In the genomic region with DNA sequence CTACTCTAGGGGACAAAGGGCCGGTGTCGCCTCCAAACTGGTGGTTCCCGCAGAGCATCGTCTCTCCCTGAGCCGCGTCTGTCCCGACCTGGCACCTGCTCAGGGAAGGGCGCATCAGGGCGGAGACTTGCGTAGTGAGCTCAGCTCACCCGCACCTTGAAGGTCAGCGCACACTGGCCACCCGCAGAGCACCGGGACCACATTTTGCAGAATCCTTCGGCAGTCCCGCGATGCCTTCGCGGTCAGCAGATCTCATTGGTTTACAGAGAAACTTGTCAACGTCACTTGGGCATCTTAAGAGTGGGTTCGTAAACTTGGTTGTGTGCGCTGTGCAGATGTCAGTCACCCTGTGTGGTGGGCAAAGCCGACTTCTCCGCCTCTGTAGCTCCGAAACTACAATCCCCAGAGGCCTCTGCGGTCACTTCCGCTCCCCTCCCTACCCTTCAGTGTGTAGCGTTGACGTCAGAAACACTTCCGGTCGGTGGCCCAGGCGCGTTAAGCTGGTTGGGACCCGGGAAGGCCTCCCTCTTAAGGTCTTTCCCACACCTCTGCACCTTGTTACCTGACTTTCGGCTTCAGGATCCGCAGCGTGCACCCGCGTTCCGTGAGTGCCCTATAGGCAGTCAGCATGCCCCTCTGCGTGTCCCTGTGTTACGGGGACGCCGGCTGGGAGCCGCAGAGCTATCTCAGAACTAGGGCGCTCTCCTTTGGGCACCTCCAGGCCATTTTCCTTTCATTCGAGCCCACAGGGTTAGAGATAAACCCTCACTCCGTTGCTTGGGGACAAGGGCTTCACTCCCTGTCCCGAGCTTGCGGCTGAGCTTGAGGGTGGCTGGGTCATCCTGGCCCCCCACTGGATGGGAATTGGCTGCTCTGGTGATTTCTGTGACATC, we compare ENCODE assay signal across 1 cellular context.
TF ChIP-seq lines count a peak whose summit lies in the region.

No MANE protein-coding gene starts in this region.

TF ChIP-seq in GM12878, 131 proteins besides CTCF, POLR2A, EP300 and RAD21 (continued from another document and continues in another):
- TF ChIP-seq, protein P1, sequence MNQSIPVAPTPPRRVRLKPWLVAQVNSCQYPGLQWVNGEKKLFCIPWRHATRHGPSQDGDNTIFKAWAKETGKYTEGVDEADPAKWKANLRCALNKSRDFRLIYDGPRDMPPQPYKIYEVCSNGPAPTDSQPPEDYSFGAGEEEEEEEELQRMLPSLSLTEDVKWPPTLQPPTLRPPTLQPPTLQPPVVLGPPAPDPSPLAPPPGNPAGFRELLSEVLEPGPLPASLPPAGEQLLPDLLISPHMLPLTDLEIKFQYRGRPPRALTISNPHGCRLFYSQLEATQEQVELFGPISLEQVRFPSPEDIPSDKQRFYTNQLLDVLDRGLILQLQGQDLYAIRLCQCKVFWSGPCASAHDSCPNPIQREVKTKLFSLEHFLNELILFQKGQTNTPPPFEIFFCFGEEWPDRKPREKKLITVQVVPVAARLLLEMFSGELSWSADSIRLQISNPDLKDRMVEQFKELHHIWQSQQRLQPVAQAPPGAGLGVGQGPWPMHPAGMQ (IDR thresholded peaks at IDR 0.05; ENCODE audit: borderline replicate concordance), result no peak
- TF ChIP-seq CREB1 (IDR thresholded peaks at IDR 0.05; ENCODE audit: low read depth) (peak; percentile 96), SUZ12 (IDR thresholded peaks at IDR 0.05; ENCODE audit: unreplicated experiment) (no peak), NBN (IDR thresholded peaks at IDR 0.05) (peak; percentile 84; the same call in 1 of the 2 replicates), SPI1 (IDR thresholded peaks at IDR 0.05; ENCODE audit: borderline replicate concordance, insufficient read depth, low read depth, low read length) (peak; percentile 56; the same call in 1 of the 2 replicates), NR2C1 (IDR thresholded peaks at IDR 0.05) (peak; percentile 88), TAF1 (IDR thresholded peaks at IDR 0.05; ENCODE audit: borderline replicate concordance, low read depth, low read length) (peak; percentile 65; the same call in 1 of the 2 replicates), MEF2B (IDR thresholded peaks at IDR 0.05; ENCODE audit: partially characterized antibody, poor library complexity, severe bottlenecking) (peak; percentile 66), RBBP5 (conservative IDR thresholded peaks at IDR 0.05) (no peak), RB1 (IDR thresholded peaks at IDR 0.05; ENCODE audit: borderline replicate concordance) (no peak; the same call in 1 of the 2 replicates), SMAD5 (IDR thresholded peaks at IDR 0.05; ENCODE audit: low read depth) (0 out of 2 replicates have a peak, but pooled peaks have one; percentile 34), MTA3 (IDR thresholded peaks at IDR 0.05; ENCODE audit: borderline replicate concordance, low read length) (no peak), YY1 (IDR thresholded peaks at IDR 0.05; ENCODE audit: low read depth, low read length) (peak; percentile 13; the same call in 1 of the 2 replicates), SUPT20H (IDR thresholded peaks at IDR 0.05; ENCODE audit: borderline replicate concordance, control insufficient read depth, low read depth, low read length) (no peak), POU2F2 (IDR thresholded peaks at IDR 0.05; ENCODE audit: borderline replicate concordance, low read depth, low read length) (peak; percentile 76; the same call in 2 of the 3 replicates), GABPA (IDR thresholded peaks at IDR 0.05; ENCODE audit: low read depth) (peak; percentile 95), PML (IDR thresholded peaks at IDR 0.05; ENCODE audit: low read length) (no peak), CREM (IDR thresholded peaks at IDR 0.05; ENCODE audit: low read depth) (peak; percentile 97), BCL11A (IDR thresholded peaks at IDR 0.05; ENCODE audit: low read depth, low read length) (0 out of 2 replicates have a peak, but pooled peaks have one; percentile 8), POLR2AphosphoS5 (IDR thresholded peaks at IDR 0.05; ENCODE audit: low read length) (peak; percentile 92), ESRRA (IDR thresholded peaks at IDR 0.05; ENCODE audit: low read length) (peak; percentile 46; the same call in 1 of the 2 replicates), EED (IDR thresholded peaks at IDR 0.05; ENCODE audit: low read depth) (peak; percentile 29; the same call in 1 of the 2 replicates), RFX5 (IDR thresholded peaks at IDR 0.05; ENCODE audit: low read depth, low read length) (0 out of 2 replicates have a peak, but pooled peaks have one; percentile 39), ZSCAN29 (IDR thresholded peaks at IDR 0.05) (0 out of 2 replicates have a peak, but pooled peaks have one; percentile 32), PAX8 (IDR thresholded peaks at IDR 0.05) (no peak), NR2F1 (conservative IDR thresholded peaks at IDR 0.05) (peak; percentile 40; the same call in 1 of the 2 replicates), CHD2 (IDR thresholded peaks at IDR 0.05; ENCODE audit: borderline replicate concordance, low read depth, low read length) (peak; percentile 70; the same call in 1 of the 2 replicates), DPF2 (IDR thresholded peaks at IDR 0.05) (peak; percentile 17; the same call in 1 of the 2 replicates), ZZZ3 (IDR thresholded peaks at IDR 0.05; ENCODE audit: control insufficient read depth, insufficient read length, low read depth) (no peak), IKZF1 (conservative IDR thresholded peaks at IDR 0.05) (peak; percentile 84), SREBF1 (IDR thresholded peaks at IDR 0.05; ENCODE audit: low read length) (0 out of 2 replicates have a peak, but pooled peaks have one; percentile 29), STAT1 (conservative IDR thresholded peaks at IDR 0.05) (peak; percentile 75; the same call in 1 of the 2 replicates), CBFB (IDR thresholded peaks at IDR 0.05; ENCODE audit: low read depth) (peak; percentile 57), PAX5 (IDR thresholded peaks at IDR 0.05; ENCODE audit: borderline replicate concordance, low read depth, low read length) (peak; percentile 46; the same call in 1 of the 2 replicates), WRNIP1 (IDR thresholded peaks at IDR 0.05; ENCODE audit: borderline replicate concordance, low read depth, low read length) (no peak), ATF7 (IDR thresholded peaks at IDR 0.05; ENCODE audit: low read depth) (peak; percentile 91), LARP7 (IDR thresholded peaks at IDR 0.05) (peak; percentile 34; the same call in 1 of the 2 replicates), BHLHE40 (IDR thresholded peaks at IDR 0.05; ENCODE audit: borderline replicate concordance in 1 of 2, low read depth in 2 of 2, low read length in 1 of 2) (peak in 1 of 2 experiments; percentile 23; a peak in 2 of 4 replicates), SIN3A (IDR thresholded peaks at IDR 0.05; ENCODE audit: low read depth, low read length) (0 out of 2 replicates have a peak, but pooled peaks have one; percentile 20), RUNX3 (IDR thresholded peaks at IDR 0.05; ENCODE audit: low read length) (peak; percentile 82), SIX5 (IDR thresholded peaks at IDR 0.05; ENCODE audit: low read depth, low read length, severe bottlenecking) (peak; percentile 91)
- TF ChIP-seq, protein P2, sequence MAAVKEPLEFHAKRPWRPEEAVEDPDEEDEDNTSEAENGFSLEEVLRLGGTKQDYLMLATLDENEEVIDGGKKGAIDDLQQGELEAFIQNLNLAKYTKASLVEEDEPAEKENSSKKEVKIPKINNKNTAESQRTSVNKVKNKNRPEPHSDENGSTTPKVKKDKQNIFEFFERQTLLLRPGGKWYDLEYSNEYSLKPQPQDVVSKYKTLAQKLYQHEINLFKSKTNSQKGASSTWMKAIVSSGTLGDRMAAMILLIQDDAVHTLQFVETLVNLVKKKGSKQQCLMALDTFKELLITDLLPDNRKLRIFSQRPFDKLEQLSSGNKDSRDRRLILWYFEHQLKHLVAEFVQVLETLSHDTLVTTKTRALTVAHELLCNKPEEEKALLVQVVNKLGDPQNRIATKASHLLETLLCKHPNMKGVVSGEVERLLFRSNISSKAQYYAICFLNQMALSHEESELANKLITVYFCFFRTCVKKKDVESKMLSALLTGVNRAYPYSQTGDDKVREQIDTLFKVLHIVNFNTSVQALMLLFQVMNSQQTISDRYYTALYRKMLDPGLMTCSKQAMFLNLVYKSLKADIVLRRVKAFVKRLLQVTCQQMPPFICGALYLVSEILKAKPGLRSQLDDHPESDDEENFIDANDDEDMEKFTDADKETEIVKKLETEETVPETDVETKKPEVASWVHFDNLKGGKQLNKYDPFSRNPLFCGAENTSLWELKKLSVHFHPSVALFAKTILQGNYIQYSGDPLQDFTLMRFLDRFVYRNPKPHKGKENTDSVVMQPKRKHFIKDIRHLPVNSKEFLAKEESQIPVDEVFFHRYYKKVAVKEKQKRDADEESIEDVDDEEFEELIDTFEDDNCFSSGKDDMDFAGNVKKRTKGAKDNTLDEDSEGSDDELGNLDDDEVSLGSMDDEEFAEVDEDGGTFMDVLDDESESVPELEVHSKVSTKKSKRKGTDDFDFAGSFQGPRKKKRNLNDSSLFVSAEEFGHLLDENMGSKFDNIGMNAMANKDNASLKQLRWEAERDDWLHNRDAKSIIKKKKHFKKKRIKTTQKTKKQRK (IDR thresholded peaks at IDR 0.05; ENCODE audit: low read depth, low read length), result no peak
- TF ChIP-seq, protein P3, sequence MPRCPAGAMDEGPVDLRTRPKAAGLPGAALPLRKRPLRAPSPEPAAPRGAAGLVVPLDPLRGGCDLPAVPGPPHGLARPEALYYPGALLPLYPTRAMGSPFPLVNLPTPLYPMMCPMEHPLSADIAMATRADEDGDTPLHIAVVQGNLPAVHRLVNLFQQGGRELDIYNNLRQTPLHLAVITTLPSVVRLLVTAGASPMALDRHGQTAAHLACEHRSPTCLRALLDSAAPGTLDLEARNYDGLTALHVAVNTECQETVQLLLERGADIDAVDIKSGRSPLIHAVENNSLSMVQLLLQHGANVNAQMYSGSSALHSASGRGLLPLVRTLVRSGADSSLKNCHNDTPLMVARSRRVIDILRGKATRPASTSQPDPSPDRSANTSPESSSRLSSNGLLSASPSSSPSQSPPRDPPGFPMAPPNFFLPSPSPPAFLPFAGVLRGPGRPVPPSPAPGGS (IDR thresholded peaks at IDR 0.05; ENCODE audit: borderline replicate concordance, insufficient read depth, low read depth, low read length, poor library complexity, severe bottlenecking), result peak; percentile 69
- TF ChIP-seq, protein P4, sequence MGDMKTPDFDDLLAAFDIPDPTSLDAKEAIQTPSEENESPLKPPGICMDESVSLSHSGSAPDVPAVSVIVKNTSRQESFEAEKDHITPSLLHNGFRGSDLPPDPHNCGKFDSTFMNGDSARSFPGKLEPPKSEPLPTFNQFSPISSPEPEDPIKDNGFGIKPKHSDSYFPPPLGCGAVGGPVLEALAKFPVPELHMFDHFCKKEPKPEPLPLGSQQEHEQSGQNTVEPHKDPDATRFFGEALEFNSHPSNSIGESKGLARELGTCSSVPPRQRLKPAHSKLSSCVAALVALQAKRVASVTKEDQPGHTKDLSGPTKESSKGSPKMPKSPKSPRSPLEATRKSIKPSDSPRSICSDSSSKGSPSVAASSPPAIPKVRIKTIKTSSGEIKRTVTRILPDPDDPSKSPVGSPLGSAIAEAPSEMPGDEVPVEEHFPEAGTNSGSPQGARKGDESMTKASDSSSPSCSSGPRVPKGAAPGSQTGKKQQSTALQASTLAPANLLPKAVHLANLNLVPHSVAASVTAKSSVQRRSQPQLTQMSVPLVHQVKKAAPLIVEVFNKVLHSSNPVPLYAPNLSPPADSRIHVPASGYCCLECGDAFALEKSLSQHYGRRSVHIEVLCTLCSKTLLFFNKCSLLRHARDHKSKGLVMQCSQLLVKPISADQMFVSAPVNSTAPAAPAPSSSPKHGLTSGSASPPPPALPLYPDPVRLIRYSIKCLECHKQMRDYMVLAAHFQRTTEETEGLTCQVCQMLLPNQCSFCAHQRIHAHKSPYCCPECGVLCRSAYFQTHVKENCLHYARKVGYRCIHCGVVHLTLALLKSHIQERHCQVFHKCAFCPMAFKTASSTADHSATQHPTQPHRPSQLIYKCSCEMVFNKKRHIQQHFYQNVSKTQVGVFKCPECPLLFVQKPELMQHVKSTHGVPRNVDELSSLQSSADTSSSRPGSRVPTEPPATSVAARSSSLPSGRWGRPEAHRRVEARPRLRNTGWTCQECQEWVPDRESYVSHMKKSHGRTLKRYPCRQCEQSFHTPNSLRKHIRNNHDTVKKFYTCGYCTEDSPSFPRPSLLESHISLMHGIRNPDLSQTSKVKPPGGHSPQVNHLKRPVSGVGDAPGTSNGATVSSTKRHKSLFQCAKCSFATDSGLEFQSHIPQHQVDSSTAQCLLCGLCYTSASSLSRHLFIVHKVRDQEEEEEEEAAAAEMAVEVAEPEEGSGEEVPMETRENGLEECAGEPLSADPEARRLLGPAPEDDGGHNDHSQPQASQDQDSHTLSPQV (IDR thresholded peaks at IDR 0.05), result peak; percentile 62; the same call in 1 of the 2 replicates
- TF ChIP-seq, protein P5, sequence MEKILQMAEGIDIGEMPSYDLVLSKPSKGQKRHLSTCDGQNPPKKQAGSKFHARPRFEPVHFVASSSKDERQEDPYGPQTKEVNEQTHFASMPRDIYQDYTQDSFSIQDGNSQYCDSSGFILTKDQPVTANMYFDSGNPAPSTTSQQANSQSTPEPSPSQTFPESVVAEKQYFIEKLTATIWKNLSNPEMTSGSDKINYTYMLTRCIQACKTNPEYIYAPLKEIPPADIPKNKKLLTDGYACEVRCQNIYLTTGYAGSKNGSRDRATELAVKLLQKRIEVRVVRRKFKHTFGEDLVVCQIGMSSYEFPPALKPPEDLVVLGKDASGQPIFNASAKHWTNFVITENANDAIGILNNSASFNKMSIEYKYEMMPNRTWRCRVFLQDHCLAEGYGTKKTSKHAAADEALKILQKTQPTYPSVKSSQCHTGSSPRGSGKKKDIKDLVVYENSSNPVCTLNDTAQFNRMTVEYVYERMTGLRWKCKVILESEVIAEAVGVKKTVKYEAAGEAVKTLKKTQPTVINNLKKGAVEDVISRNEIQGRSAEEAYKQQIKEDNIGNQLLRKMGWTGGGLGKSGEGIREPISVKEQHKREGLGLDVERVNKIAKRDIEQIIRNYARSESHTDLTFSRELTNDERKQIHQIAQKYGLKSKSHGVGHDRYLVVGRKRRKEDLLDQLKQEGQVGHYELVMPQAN (conservative IDR thresholded peaks at IDR 0.05), result peak; percentile 61
- TF ChIP-seq, protein P6, sequence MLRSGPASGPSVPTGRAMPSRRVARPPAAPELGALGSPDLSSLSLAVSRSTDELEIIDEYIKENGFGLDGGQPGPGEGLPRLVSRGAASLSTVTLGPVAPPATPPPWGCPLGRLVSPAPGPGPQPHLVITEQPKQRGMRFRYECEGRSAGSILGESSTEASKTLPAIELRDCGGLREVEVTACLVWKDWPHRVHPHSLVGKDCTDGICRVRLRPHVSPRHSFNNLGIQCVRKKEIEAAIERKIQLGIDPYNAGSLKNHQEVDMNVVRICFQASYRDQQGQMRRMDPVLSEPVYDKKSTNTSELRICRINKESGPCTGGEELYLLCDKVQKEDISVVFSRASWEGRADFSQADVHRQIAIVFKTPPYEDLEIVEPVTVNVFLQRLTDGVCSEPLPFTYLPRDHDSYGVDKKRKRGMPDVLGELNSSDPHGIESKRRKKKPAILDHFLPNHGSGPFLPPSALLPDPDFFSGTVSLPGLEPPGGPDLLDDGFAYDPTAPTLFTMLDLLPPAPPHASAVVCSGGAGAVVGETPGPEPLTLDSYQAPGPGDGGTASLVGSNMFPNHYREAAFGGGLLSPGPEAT (IDR thresholded peaks at IDR 0.05; ENCODE audit: low read depth), result peak; percentile 34; the same call in 1 of the 2 replicates
- TF ChIP-seq, protein P7, sequence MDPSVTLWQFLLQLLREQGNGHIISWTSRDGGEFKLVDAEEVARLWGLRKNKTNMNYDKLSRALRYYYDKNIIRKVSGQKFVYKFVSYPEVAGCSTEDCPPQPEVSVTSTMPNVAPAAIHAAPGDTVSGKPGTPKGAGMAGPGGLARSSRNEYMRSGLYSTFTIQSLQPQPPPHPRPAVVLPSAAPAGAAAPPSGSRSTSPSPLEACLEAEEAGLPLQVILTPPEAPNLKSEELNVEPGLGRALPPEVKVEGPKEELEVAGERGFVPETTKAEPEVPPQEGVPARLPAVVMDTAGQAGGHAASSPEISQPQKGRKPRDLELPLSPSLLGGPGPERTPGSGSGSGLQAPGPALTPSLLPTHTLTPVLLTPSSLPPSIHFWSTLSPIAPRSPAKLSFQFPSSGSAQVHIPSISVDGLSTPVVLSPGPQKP (IDR thresholded peaks at IDR 0.05; ENCODE audit: low read depth, low read length), result peak; percentile 98
